8 cellular contexts compared by ENCODE assay signal in genomic region chr17:75940727-75941441, GRCh38. TPM values are rescaled to one million over a fixed set of nuclear protein-coding genes. Genes with fewer than 3 reads are reported as not detected.
A peak's percentile ranks its signal among the peaks of the same experiment; 100 is the strongest.
DNase-seq lines count a peak whose midpoint lies in the region; ATAC-seq and TF ChIP-seq lines count a peak whose summit lies in the region.

Gene FBF1 (minus strand): TSS chr17:75941042. CDS start chr17:75938149, 2,893 bp downstream.

- H3K27me3 ChIP-seq in BE2C (no peaks in the 10 kb centered on the region), colonic mucosa (no peaks in the 10 kb centered on the region)

- TF ChIP-seq CTCF in BE2C (IDR thresholded peaks at IDR 0.05; ENCODE audit: low read depth, low read length) (0 out of 2 replicates have a peak, but pooled peaks have one; percentile 2), colonic mucosa (IDR thresholded peaks at IDR 0.05) (no peak)

- ATAC-seq in GM19324 (IDR thresholded peaks at IDR 0.05; ENCODE audit: low FRiP score, unreplicated experiment) (peak; percentile 92), HG03469 (IDR thresholded peaks at IDR 0.05; ENCODE audit: unreplicated experiment) (peak; percentile 81), left colon (peak; percentile 99)

- peak within 1 kb of the TSS; percentile 74 to 89 for H3K9ac ChIP-seq in colonic mucosa (ENCODE audit: low read depth in 2 of 2, low read length in 2 of 2)

- H3K4me3 ChIP-seq in BE2C (ENCODE audit: low read depth, low read length) = peak within 1 kb of the TSS; percentile 86
- peak within 1 kb of the TSS; percentile 74 for H3K4me3 ChIP-seq in colonic mucosa

- H3K4me1 Mint-ChIP-seq in activated CD4-positive, alpha-beta T cell treated with anti-CD3 and anti-CD28 coated beads, Interleukin-2, amount 10 ng/mL, durations not matched to agents 24 days and 14 days = peaks cover 12% of the 10 kb centered on the region

- intact Hi-C loops in activated CD4-positive, alpha-beta T cell treated with anti-CD3 and anti-CD28 coated beads, Interleukin-2, amount 10 ng/mL, durations not matched to agents 24 days and 14 days (cut with micrococcal nuclease) = loop anchor here (1.0 to 2.0 kb wide), 2 partner anchors 36 to 38 kb away; partner anchors contain the start of genes ACOX1, MRPL38 and TEN1
- intact Hi-C loops in colonic mucosa (cut with DNase I) = no loop called here
- intact Hi-C loops in left colon (cut with DNase I, micrococcal nuclease) = no loop called here

- no peak within 1 kb of the TSS for H3K27ac ChIP-seq in colonic mucosa

- peaks cover 3% of the 10 kb centered on the region for H3K36me3 Mint-ChIP-seq in activated CD4-positive, alpha-beta T cell treated with anti-CD3 and anti-CD28 coated beads, Interleukin-2, amount 10 ng/mL, durations not matched to agents 24 days and 14 days (ENCODE audit: low read depth)

- no peaks in the 10 kb centered on the region for H3K36me3 ChIP-seq in BE2C
- H3K36me3 ChIP-seq in colonic mucosa = no peaks in the 10 kb centered on the region

- peak within 1 kb of the TSS; percentile 77 for H3K27ac Mint-ChIP-seq in activated CD4-positive, alpha-beta T cell treated with anti-CD3 and anti-CD28 coated beads, Interleukin-2, amount 10 ng/mL, durations not matched to agents 24 days and 14 days

- H3K27me3 Mint-ChIP-seq in activated CD4-positive, alpha-beta T cell treated with anti-CD3 and anti-CD28 coated beads, Interleukin-2, amount 10 ng/mL, durations not matched to agents 24 days and 14 days = no peaks in the 10 kb centered on the region

- no peaks in the 10 kb centered on the region for H3K9me3 ChIP-seq in BE2C
- no peaks in the 10 kb centered on the region for H3K9me3 ChIP-seq in colonic mucosa

- H3K4me3 Mint-ChIP-seq in activated CD4-positive, alpha-beta T cell treated with anti-CD3 and anti-CD28 coated beads, Interleukin-2, amount 10 ng/mL, durations not matched to agents 24 days and 14 days = peak within 1 kb of the TSS; percentile 92

- DNase-seq in BE2C (peak; percentile 98), NCI-H526 treated with DMSO at 0.1 percent for 48 hours (lab: John Stamatoyannopoulos, UW) (peak; percentile 92), colonic mucosa (peak; percentile 96), left colon (peak; percentile 94 to 95)
- peak; percentile 97 for DNase-seq in activated CD4-positive, alpha-beta T cell treated with anti-CD3 and anti-CD28 coated beads, Interleukin-2, amount 10 ng/mL, durations not matched to agents 24 days and 14 days
- DNase-seq in stimulated activated CD4-positive, alpha-beta T cell treated with anti-CD3 and anti-CD28 coated beads, Interleukin-1b, Interleukin-23, amount 100 ng/mL, for 4 hours (ENCODE audit: low read depth in 2 of 2) = peak; percentile 75 to 83

- no peaks in the 10 kb centered on the region for H3K9me3 Mint-ChIP-seq in activated CD4-positive, alpha-beta T cell treated with anti-CD3 and anti-CD28 coated beads, Interleukin-2, amount 10 ng/mL, durations not matched to agents 24 days and 14 days

- H3K4me1 ChIP-seq in BE2C (peaks cover 6% of the 10 kb centered on the region), colonic mucosa (no peaks in the 10 kb centered on the region)

RNA-seq across cellular contexts. Expression of gene FBF1, which starts in this region (rescaled TPM):
- polyA plus RNA-seq in BE2C (2012; ENCODE audit: insufficient read depth, insufficient read length, low read depth) = 3.9 TPM
- total RNA-seq in activated CD4-positive, alpha-beta T cell treated with anti-CD3 and anti-CD28 coated beads, Interleukin-2, amount 10 ng/mL, durations not matched to agents 24 days and 14 days = 17.5 and 18.6 TPM in 2 replicates
- total RNA-seq in colonic mucosa (10 to 100 TPM in 1 of 2 donors, 1 to 10 TPM in 1; 3.2 to 21.5 TPM), left colon (1 to 10 TPM; 5.2 to 5.5 TPM)
